In the genomic region with DNA sequence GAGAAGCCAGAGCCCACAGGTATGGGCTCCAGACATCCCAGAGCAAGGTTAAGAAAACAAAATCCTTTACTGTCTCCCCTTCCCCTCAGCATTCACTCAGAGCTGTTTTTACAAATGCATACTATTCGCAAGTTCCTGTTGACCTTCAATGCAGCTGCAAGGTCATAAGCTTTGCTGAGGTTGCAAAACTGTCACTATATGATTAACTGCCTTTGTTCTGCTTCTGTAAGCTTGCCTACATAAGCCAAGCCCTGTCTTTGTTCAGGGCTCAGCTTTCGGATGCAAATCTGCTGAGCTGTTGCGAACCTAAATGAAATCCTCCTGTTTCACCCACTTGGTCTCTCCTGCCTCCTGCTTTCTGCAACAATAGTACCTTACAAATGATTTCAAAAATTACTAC, we compare ENCODE assay signal across 7 cellular contexts. TPM values are rescaled to one million over a fixed set of nuclear protein-coding genes. Genes with fewer than 3 reads are reported as not detected.
"Had no signal": no experiment of that assay in that cellular context is flagged by ENCODE, and none has a peak within 500 bp of the region (broad histone marks: within the 10 kb centered on the region; RNA-seq: fewer than 3 reads in every experiment).

No MANE protein-coding gene starts in this region.

RNA-seq across cellular contexts. Expression of gene POTEF, which starts 26.4 kb away (rescaled TPM):
- total RNA-seq: activated naive CD4-positive, alpha-beta T cell treated with anti-CD3 and anti-CD28 coated beads, Interleukin-2, amount 50 U/mL, for 72 hours; activated T-cell treated with anti-CD3 and anti-CD28 coated beads, Interleukin-2, amount 50 U/mL, for 72 hours; gastrocnemius medialis; left cardiac atrium; liver; transverse colon had no signal
- polyA plus RNA-seq: keratinocyte, liver had no signal
